In genomic region chr1:6092211-6092610, GRCh38 we compare ENCODE assay signal across 26 cellular contexts.
"Had no signal": no experiment of that assay in that cellular context is flagged by ENCODE, and none has a peak within 500 bp of the region (broad histone marks: within the 10 kb centered on the region; RNA-seq: fewer than 3 reads in every experiment).

No MANE protein-coding gene starts in this region.

- H3K4me3 ChIP-seq: colonic mucosa, gastrocnemius medialis, left lung, lung, smooth muscle cell, stomach, thyroid gland, vagina had no signal

- H3K27me3 Mint-ChIP-seq: dendritic cell treated with granulocyte-macrophage colony-stimulating factor and Interleukin-4, amounts not matched to agents 40 ng/mL and 50 ng/mL, for 4 days; memory B cell; natural killer cell treated with Interleukin-12 subunit alpha and Interleukin-12 subunit beta and Interleukin-15 and Interleukin-18, amount 100 ng/mL, for 72 hours; progenitor cell of endocrine pancreas had no signal

- H3K36me3 Mint-ChIP-seq: natural killer cell treated with Interleukin-12 subunit alpha and Interleukin-12 subunit beta and Interleukin-15 and Interleukin-18, amount 100 ng/mL, for 72 hours had no signal

- H3K9me3 ChIP-seq: colonic mucosa, gastrocnemius medialis, left lung, stomach, thyroid gland, vagina had no signal

- ATAC-seq: esophagus mucosa; gastrocnemius medialis; left lung; natural killer cell treated with Interleukin-12 subunit alpha and Interleukin-12 subunit beta and Interleukin-15 and Interleukin-18, amount 100 ng/mL, for 72 hours; sciatic nerve had no signal

- H3K4me1 ChIP-seq: colonic mucosa, gastrocnemius medialis, left lung, parathyroid adenoma, stomach, thyroid gland had no signal

- H3K27ac ChIP-seq: colonic mucosa, epithelial cell of prostate, gastrocnemius medialis, left lung, parathyroid adenoma, stomach, thyroid gland, vagina had no signal

- H3K4me3 Mint-ChIP-seq: dendritic cell treated with granulocyte-macrophage colony-stimulating factor and Interleukin-4, amounts not matched to agents 40 ng/mL and 50 ng/mL, for 4 days; endodermal cell; memory B cell; natural killer cell treated with Interleukin-12 subunit alpha and Interleukin-12 subunit beta and Interleukin-15 and Interleukin-18, amount 100 ng/mL, for 72 hours; neural crest cell had no signal

- DNase-seq: colonic mucosa; effector CD8-positive, alpha-beta T cell; endodermal cell; foreskin fibroblast; gastrocnemius medialis; stimulated activated CD4-positive, alpha-beta T cell treated with anti-CD3 and anti-CD28 coated beads, Interleukin-12 subunit alpha, Interleukin-12 subunit beta, amount 100 ng/mL, for 4 hours; stimulated activated CD4-positive, alpha-beta T cell treated with anti-CD3 and anti-CD28 coated beads, Interleukin-1b, Interleukin-23, amount 100 ng/mL, for 48 hours; stimulated activated CD4-positive, alpha-beta T cell treated with anti-CD3 and anti-CD28 coated beads, Interleukin-4, amount 100 ng/mL, for 1 hour; stimulated activated CD8-positive, alpha-beta memory T cell treated with anti-CD3 and anti-CD28 coated beads, Interleukin-4, amount 100 ng/mL, for 48 hours; stimulated activated naive CD4-positive, alpha-beta T cell treated with Interleukin-2 at 50 U/mL for 16 hours; stomach; thyroid gland; trophoblast cell had no signal

- H3K27ac Mint-ChIP-seq: dendritic cell treated with granulocyte-macrophage colony-stimulating factor and Interleukin-4, amounts not matched to agents 40 ng/mL and 50 ng/mL, for 4 days; endodermal cell; memory B cell; natural killer cell treated with Interleukin-12 subunit alpha and Interleukin-12 subunit beta and Interleukin-15 and Interleukin-18, amount 100 ng/mL, for 72 hours; progenitor cell of endocrine pancreas had no signal

- H3K4me1 Mint-ChIP-seq: endodermal cell, memory B cell, neural crest cell had no signal

- H3K27me3 ChIP-seq: colonic mucosa, gastrocnemius medialis, left lung, thyroid gland, vagina had no signal

- H3K9me3 Mint-ChIP-seq: dendritic cell treated with granulocyte-macrophage colony-stimulating factor and Interleukin-4, amounts not matched to agents 40 ng/mL and 50 ng/mL, for 4 days; endodermal cell; memory B cell; natural killer cell treated with Interleukin-12 subunit alpha and Interleukin-12 subunit beta and Interleukin-15 and Interleukin-18, amount 100 ng/mL, for 72 hours; neural crest cell had no signal

- H3K36me3 ChIP-seq: colonic mucosa, gastrocnemius medialis, thyroid gland, vagina had no signal
